In genomic region chr2:206766057-206766930, GRCh38 we compare ENCODE assay signal across 9 cellular contexts. TPM values are rescaled to one million over a fixed set of nuclear protein-coding genes. Genes with fewer than 3 reads are reported as not detected.
A peak's percentile ranks its signal among the peaks of the same experiment; 100 is the strongest.
DNase-seq lines count a peak whose midpoint lies in the region; ATAC-seq and TF ChIP-seq lines count a peak whose summit lies in the region.
"Had no signal": no experiment of that assay in that cellular context is flagged by ENCODE, and none has a peak within 500 bp of the region (broad histone marks: within the 10 kb centered on the region; RNA-seq: fewer than 3 reads in every experiment).

No MANE protein-coding gene starts in this region.

- in situ Hi-C loops in brain microvascular endothelial cell (cut with HindIII; ENCODE audit: low pct_ligation_motif_present, low sequenced_read_pairs), result no loop called here

- peak overlapping the region; percentile 61 to 86 (median 78) for H3K4me3 ChIP-seq in heart right ventricle
- H3K4me3 ChIP-seq in brain microvascular endothelial cell (ENCODE audit: low read depth, low read length), result peak overlapping the region; percentile 94
- peak overlapping the region; percentile 66 for H3K4me3 ChIP-seq in mesodermal cell (ENCODE audit: extremely low read depth, insufficient read depth, low read length, poor library complexity, severe bottlenecking)
- peak overlapping the region; percentile 74 to 75 for H3K4me3 ChIP-seq in uterus

- H3K27me3 ChIP-seq in heart right ventricle (no peaks in the 10 kb centered on the region), brain microvascular endothelial cell (replicated peaks) (no peaks in the 10 kb centered on the region), uterus (no peaks in the 10 kb centered on the region)

- intact Hi-C loops in heart right ventricle (cut with DNase I) (loop anchor here in 1 of 10 donors (10.0 kb wide), 1 partner anchor 949 kb away; the partner anchor contains the start of gene CCNYL1), cardiac septum (cut with DNase I) (no loop called here), uterus (cut with DNase I; ENCODE audit: low total_unique reads) (no loop called here)

- H3K36me3 ChIP-seq in heart right ventricle, result peaks cover 0 to 47% (median 10%) of the 10 kb centered on the region in 9 donors
- H3K36me3 ChIP-seq in brain microvascular endothelial cell (replicated peaks), result peaks cover 3% of the 10 kb centered on the region
- peaks cover 38% of the 10 kb centered on the region for H3K36me3 ChIP-seq in mesodermal cell (ENCODE audit: control insufficient read depth, insufficient read depth, low read length)
- no peaks in the 10 kb centered on the region for H3K36me3 ChIP-seq in uterus

- DNase-seq in heart right ventricle, result no peak
- DNase-seq in cardiac septum (ENCODE audit: low spot score), result no peak
- no peak for DNase-seq in brain microvascular endothelial cell
- no peak for DNase-seq in uterus
- no peak for DNase-seq in GF-D8 (lab: John Stamatoyannopoulos, UW)
- no peak for DNase-seq in HK-2 (ENCODE audit: unreplicated experiment)
- DNase-seq in T-helper 9 cell, result no peak

- TF ChIP-seq POLR2A in uterus (IDR thresholded peaks at IDR 0.05), result no peak

- H3K27ac ChIP-seq in heart right ventricle (peak overlapping the region in 9 of 10 donors; percentile 81 to 92 (median 89)), brain microvascular endothelial cell (peak overlapping the region; percentile 98), mesodermal cell (ENCODE audit: low read depth, low read length, severe bottlenecking) (no peak overlapping the region), uterus (peak overlapping the region; percentile 81 to 89)

- ATAC-seq in heart right ventricle, result no peak

- no peaks in the 10 kb centered on the region for H3K9me3 ChIP-seq in heart right ventricle
- H3K9me3 ChIP-seq in mesodermal cell (ENCODE audit: control insufficient read depth, low read length), result no peaks in the 10 kb centered on the region
- H3K9me3 ChIP-seq in uterus, result no peaks in the 10 kb centered on the region

- 36 to 37% methylated on average over 12 of the region's 12 CpGs for WGBS in heart right ventricle, 2 donors
- WGBS in mesodermal cell (ENCODE audit: insufficient coverage in 2 of 2), 2 experiments, result no CpG with 5 or more reads among the region's 12 CpGs

- peaks cover 0 to 46% (median 33%) of the 10 kb centered on the region in 9 donors for H3K4me1 ChIP-seq in heart right ventricle
- peaks cover 3% of the 10 kb centered on the region for H3K4me1 ChIP-seq in mesodermal cell (ENCODE audit: control insufficient read depth, insufficient read depth, low read length, poor library complexity, severe bottlenecking)
- H3K4me1 ChIP-seq in uterus, result peaks cover 0 to 9% of the 10 kb centered on the region in 2 donors

- no peak for TF ChIP-seq CTCF in heart right ventricle (IDR thresholded peaks at IDR 0.05)
- TF ChIP-seq CTCF in brain microvascular endothelial cell (IDR thresholded peaks at IDR 0.05; ENCODE audit: low read depth, low read length, missing control alignments), result no peak
- no peak for TF ChIP-seq CTCF in uterus (IDR thresholded peaks at IDR 0.05)

RNA-seq across cellular contexts. Expression of gene FASTKD2, which starts 0.9 kb away (rescaled TPM):
- total RNA-seq in heart right ventricle, result 10 to 100 TPM; 36.3 to 46.9 (median 42.6) TPM
- polyA plus RNA-seq in heart right ventricle, result 10 to 100 TPM in 1 of 2 donors, 1 to 10 TPM in 1; 8.2 to 22.8 TPM
- total RNA-seq in cardiac septum, result 32.3 TPM
- polyA plus RNA-seq in mesodermal cell (2013, experiment 1 of 2), result 24.0 TPM
- 25.4 TPM for polyA plus RNA-seq in mesodermal cell (2013, experiment 2 of 2)
- 10 to 100 TPM; 13.3 to 77.4 (median 39.1) TPM for total RNA-seq in uterus

RNA-seq across cellular contexts. Expression of gene MDH1B, which starts 1.2 kb away (rescaled TPM):
- total RNA-seq in heart right ventricle (1 to 10 TPM in 6 of 10 donors, under 1 TPM in 4; 0.76 to 2.8 (median 1.1) TPM), cardiac septum (1.3 TPM), uterus (10 to 100 TPM in 1 of 4 donors, 1 to 10 TPM in 3; 1.3 to 38.2 (median 4.8) TPM)
- polyA plus RNA-seq in heart right ventricle, result 1 to 10 TPM in 1 of 2 donors, under 1 TPM in 1; 0.12 to 1.0 TPM
- 0.88 TPM for polyA plus RNA-seq in mesodermal cell (2013, experiment 1 of 2)
- polyA plus RNA-seq in mesodermal cell (2013, experiment 2 of 2), result 1.2 TPM

RNA-seq across cellular contexts. Expression of gene DYTN, which starts 48.1 kb away (rescaled TPM):
- total RNA-seq in heart right ventricle (not detected), cardiac septum (not detected), uterus (not detected)
- not detected for polyA plus RNA-seq in heart right ventricle
- not detected for polyA plus RNA-seq in mesodermal cell (2013, experiment 1 of 2)
- polyA plus RNA-seq in mesodermal cell (2013, experiment 2 of 2), result not detected
- total RNA-seq: M059J had no signal
